Comparison of ENCODE assay signal across 14 cellular contexts in genomic region chr19:14560776-14561108, GRCh38. TPM values are rescaled to one million over a fixed set of nuclear protein-coding genes. Genes with fewer than 3 reads are reported as not detected.
A peak's percentile ranks its signal among the peaks of the same experiment; 100 is the strongest.
DNase-seq lines count a peak whose midpoint lies in the region; ATAC-seq and TF ChIP-seq lines count a peak whose summit lies in the region.
"Had no signal": no experiment of that assay in that cellular context is flagged by ENCODE, and none has a peak within 500 bp of the region (broad histone marks: within the 10 kb centered on the region; RNA-seq: fewer than 3 reads in every experiment).

No MANE protein-coding gene starts in this region.

- H3K9me3 ChIP-seq in CD4-positive, alpha-beta T cell (ENCODE audit: control insufficient read depth, low read length) = no peaks in the 10 kb centered on the region
- no peaks in the 10 kb centered on the region for H3K9me3 ChIP-seq in Panc1 (ENCODE audit: control insufficient read depth, insufficient read depth, low read depth, low read length)
- H3K9me3 ChIP-seq in psoas muscle = no peaks in the 10 kb centered on the region

- no peak overlapping the region for H3K4me3 Mint-ChIP-seq in CD4-positive, alpha-beta T cell
- H3K4me3 Mint-ChIP-seq in stimulated activated memory B cell treated with anti-CD40 and anti-IgM and Interleukin-4, amounts not matched to agents 10 μg/mL and 1 μg/mL and 100 μg/mL, for 72 hours = no peak overlapping the region
- no peak overlapping the region for H3K4me3 Mint-ChIP-seq in activated naive CD8-positive, alpha-beta T cell treated with anti-CD3 and anti-CD28 coated beads, Interleukin-2, amount 50 U/mL, for 24 hours
- H3K4me3 Mint-ChIP-seq: stimulated activated naive CD8-positive, alpha-beta T cell treated with anti-CD3 and anti-CD28 coated beads, Interleukin-15, Interleukin-2, amounts not matched to agents 100 ng/mL and 50 ng/mL, for 24 hours had no signal

- H3K27me3 ChIP-seq in CD4-positive, alpha-beta T cell (ENCODE audit: control insufficient read depth, insufficient read depth, low read length) = no peaks in the 10 kb centered on the region
- no peaks in the 10 kb centered on the region for H3K27me3 ChIP-seq in Panc1 (ENCODE audit: control insufficient read depth, insufficient read depth, low read length)
- no peaks in the 10 kb centered on the region for H3K27me3 ChIP-seq in psoas muscle (ENCODE audit: insufficient read depth in 3 of 3, low read length in 2 of 3)

- no peaks in the 10 kb centered on the region for H3K9me3 Mint-ChIP-seq in CD4-positive, alpha-beta T cell
- no peaks in the 10 kb centered on the region for H3K9me3 Mint-ChIP-seq in stimulated activated memory B cell treated with anti-CD40 and anti-IgM and Interleukin-4, amounts not matched to agents 10 μg/mL and 1 μg/mL and 100 μg/mL, for 72 hours
- H3K9me3 Mint-ChIP-seq in activated naive CD8-positive, alpha-beta T cell treated with anti-CD3 and anti-CD28 coated beads, Interleukin-2, amount 50 U/mL, for 24 hours = no peaks in the 10 kb centered on the region
- H3K9me3 Mint-ChIP-seq: stimulated activated naive CD8-positive, alpha-beta T cell treated with anti-CD3 and anti-CD28 coated beads, Interleukin-15, Interleukin-2, amounts not matched to agents 100 ng/mL and 50 ng/mL, for 24 hours had no signal

- no peaks in the 10 kb centered on the region for H3K27me3 Mint-ChIP-seq in CD4-positive, alpha-beta T cell
- no peaks in the 10 kb centered on the region for H3K27me3 Mint-ChIP-seq in stimulated activated memory B cell treated with anti-CD40 and anti-IgM and Interleukin-4, amounts not matched to agents 10 μg/mL and 1 μg/mL and 100 μg/mL, for 72 hours
- H3K27me3 Mint-ChIP-seq in activated naive CD8-positive, alpha-beta T cell treated with anti-CD3 and anti-CD28 coated beads, Interleukin-2, amount 50 U/mL, for 24 hours = no peaks in the 10 kb centered on the region
- H3K27me3 Mint-ChIP-seq: stimulated activated naive CD8-positive, alpha-beta T cell treated with anti-CD3 and anti-CD28 coated beads, Interleukin-15, Interleukin-2, amounts not matched to agents 100 ng/mL and 50 ng/mL, for 24 hours had no signal

- no peaks in the 10 kb centered on the region for H3K36me3 ChIP-seq in Panc1 (ENCODE audit: control insufficient read depth, insufficient read depth, low read length)
- peaks cover 0 to 13% of the 10 kb centered on the region in 2 donors for H3K36me3 ChIP-seq in psoas muscle (ENCODE audit: insufficient read depth in 1 of 2, low read depth in 1 of 2)

- peak overlapping the region; percentile 33 for H3K27ac Mint-ChIP-seq in CD4-positive, alpha-beta T cell
- H3K27ac Mint-ChIP-seq in stimulated activated memory B cell treated with anti-CD40 and anti-IgM and Interleukin-4, amounts not matched to agents 10 μg/mL and 1 μg/mL and 100 μg/mL, for 72 hours = no peak overlapping the region
- H3K27ac Mint-ChIP-seq in activated naive CD8-positive, alpha-beta T cell treated with anti-CD3 and anti-CD28 coated beads, Interleukin-2, amount 50 U/mL, for 24 hours = no peak overlapping the region
- H3K27ac Mint-ChIP-seq: stimulated activated naive CD8-positive, alpha-beta T cell treated with anti-CD3 and anti-CD28 coated beads, Interleukin-15, Interleukin-2, amounts not matched to agents 100 ng/mL and 50 ng/mL, for 24 hours had no signal

- peaks cover 56% of the 10 kb centered on the region for H3K4me1 ChIP-seq in Panc1 (ENCODE audit: control insufficient read depth, insufficient read depth, low read length)
- peaks cover 42% of the 10 kb centered on the region for H3K4me1 ChIP-seq in psoas muscle

- intact Hi-C loops in CD4-positive, alpha-beta T cell (cut with DNase I, micrococcal nuclease) = no loop called here
- intact Hi-C loops in Panc1 (cut with micrococcal nuclease; ENCODE audit: unreplicated experiment) (no loop called here), psoas muscle (cut with DNase I) (loop anchor here in 1 of 2 donors (5.0 kb wide), 2 partner anchors 43 to 1408 kb away; partner anchors contain the start of genes DNAJB1, IER2 and STX10)

- TF ChIP-seq CTCF in CD4-positive, alpha-beta T cell (IDR thresholded peaks at IDR 0.05) = no peak
- no peak for TF ChIP-seq CTCF in Panc1 (IDR thresholded peaks at IDR 0.05)
- TF ChIP-seq CTCF in psoas muscle (IDR thresholded peaks at IDR 0.05) = no peak

- no peak for ATAC-seq in CD4-positive, alpha-beta T cell (ENCODE audit: poor library complexity)
- ATAC-seq in Panc1 (no peak), psoas muscle (no peak), HG03045 (IDR thresholded peaks at IDR 0.05; ENCODE audit: unreplicated experiment) (no peak)
- no peak for ATAC-seq in stimulated activated memory B cell treated with anti-CD40 and anti-IgM and Interleukin-4, amounts not matched to agents 10 μg/mL and 1 μg/mL and 100 μg/mL, for 72 hours
- ATAC-seq in activated naive CD8-positive, alpha-beta T cell treated with anti-CD3 and anti-CD28 coated beads, Interleukin-2, amount 50 U/mL, for 24 hours = no peak
- ATAC-seq: HCT116 had no signal

- H3K36me3 Mint-ChIP-seq in CD4-positive, alpha-beta T cell (ENCODE audit: low read depth) = peaks cover 33% of the 10 kb centered on the region
- peaks cover 25% of the 10 kb centered on the region for H3K36me3 Mint-ChIP-seq in stimulated activated memory B cell treated with anti-CD40 and anti-IgM and Interleukin-4, amounts not matched to agents 10 μg/mL and 1 μg/mL and 100 μg/mL, for 72 hours
- peaks cover 3% of the 10 kb centered on the region for H3K36me3 Mint-ChIP-seq in activated naive CD8-positive, alpha-beta T cell treated with anti-CD3 and anti-CD28 coated beads, Interleukin-2, amount 50 U/mL, for 24 hours (ENCODE audit: low read depth)

- H3K27ac ChIP-seq in CD4-positive, alpha-beta T cell (ENCODE audit: low read depth, low read length) = peak overlapping the region; percentile 50
- peak overlapping the region; percentile 85 for H3K27ac ChIP-seq in Panc1 (ENCODE audit: low read length)
- peak overlapping the region; percentile 86 for H3K27ac ChIP-seq in epithelial cell of prostate
- peak overlapping the region; percentile 96 for H3K27ac ChIP-seq in psoas muscle
- H3K27ac ChIP-seq: WERI-Rb-1 had no signal

- WGBS in psoas muscle, 3 donors = 36 to 60% (median 41%) methylated on average over 6 of the region's 6 CpGs

- H3K4me1 Mint-ChIP-seq in CD4-positive, alpha-beta T cell (ENCODE audit: low read depth) = peaks cover 34% of the 10 kb centered on the region
- H3K4me1 Mint-ChIP-seq in stimulated activated memory B cell treated with anti-CD40 and anti-IgM and Interleukin-4, amounts not matched to agents 10 μg/mL and 1 μg/mL and 100 μg/mL, for 72 hours = peaks cover 45% of the 10 kb centered on the region
- peaks cover 34% of the 10 kb centered on the region for H3K4me1 Mint-ChIP-seq in activated naive CD8-positive, alpha-beta T cell treated with anti-CD3 and anti-CD28 coated beads, Interleukin-2, amount 50 U/mL, for 24 hours

- CTCF ChIA-PET in CD4-positive, alpha-beta T cell (lab: Charles Lee) = no interaction called here
- CTCF ChIA-PET in Panc1 (lab: Charles Lee) = interaction anchor here (0.6 kb wide), 1 partner anchor 462 kb away, joined by 3 read pairs; no protein-coding TSS in a partner anchor

- H3K4me3 ChIP-seq in Panc1 (ENCODE audit: low read depth in 2 of 2, low read length in 2 of 2) (no peak overlapping the region), psoas muscle (peak overlapping the region; percentile 74)

- POLR2A ChIA-PET in CD4-positive, alpha-beta T cell (lab: Charles Lee) = no interaction called here
- POLR2A ChIA-PET in Panc1 (lab: Charles Lee) = no interaction called here

- BruUV-seq in Panc1 (replicated peaks; lab: Mats Ljungman, UMichigan) = no TSS peak

- no peak for DNase-seq in CD4-positive, alpha-beta T cell
- no peak for DNase-seq in Panc1 (ENCODE audit: low read depth, low spot score)
- no peak for DNase-seq in epithelial cell of prostate (ENCODE audit: low read depth, low spot score)
- no peak for DNase-seq in psoas muscle
- DNase-seq in HPDE6-E6E7 (ENCODE audit: extremely low spot score) = no peak
- DNase-seq in activated naive CD8-positive, alpha-beta T cell treated with anti-CD3 and anti-CD28 coated beads, Interleukin-2, amount 50 U/mL, for 24 hours = no peak
- DNase-seq: NCI-H1417 treated with DMSO at 0.1 percent for 48 hours, NCI-H69, nucleus accumbens, WERI-Rb-1 had no signal

- in situ Hi-C loops in Panc1 (cut with HindIII; ENCODE audit: low pct_unique_long_range_greater_than_20kb, low sequenced_read_pairs) = no loop called here

RNA-seq across cellular contexts. Expression of gene NDUFB7, which starts 11.1 kb away (rescaled TPM):
- 10 to 100 TPM; 31.7 to 39.1 TPM for total RNA-seq in CD4-positive, alpha-beta T cell
- 180 TPM for total RNA-seq in Panc1 (2021; ENCODE audit: unreplicated experiment)
- 341 TPM for polyA plus RNA-seq in Panc1 (2012; ENCODE audit: insufficient read length)
- total RNA-seq in psoas muscle = 100 to 1,000 TPM; 216 to 306 (median 287) TPM
- polyA plus RNA-seq in psoas muscle = 100 to 1,000 TPM; 488 to 805 (median 716) TPM

RNA-seq across cellular contexts. Expression of gene CLEC17A, which starts 22.1 kb away (rescaled TPM):
- total RNA-seq in CD4-positive, alpha-beta T cell = not detected
- total RNA-seq in Panc1 (2021; ENCODE audit: unreplicated experiment) (not detected), psoas muscle (not detected)
- not detected for polyA plus RNA-seq in Panc1 (2012; ENCODE audit: insufficient read length)
- polyA plus RNA-seq in psoas muscle = under 1 TPM in 2 of 3 donors, not detected in 1; 0.03 to 0.04 TPM

RNA-seq across cellular contexts. Expression of gene TECR, which starts 31.3 kb away (rescaled TPM):
- 100 to 1,000 TPM; 217 to 232 TPM for total RNA-seq in CD4-positive, alpha-beta T cell
- 233 TPM for total RNA-seq in Panc1 (2021; ENCODE audit: unreplicated experiment)
- 250 TPM for polyA plus RNA-seq in Panc1 (2012; ENCODE audit: insufficient read length)
- total RNA-seq in psoas muscle = 100 to 1,000 TPM; 111 to 209 (median 158) TPM
- polyA plus RNA-seq in psoas muscle = 100 to 1,000 TPM in 2 of 3 donors, 10 to 100 TPM in 1; 77.8 to 145 (median 136) TPM

RNA-seq across cellular contexts. Expression of gene DNAJB1, which starts 42.5 kb away (rescaled TPM):
- 100 to 1,000 TPM; 666 to 672 TPM for total RNA-seq in CD4-positive, alpha-beta T cell
- 149 TPM for total RNA-seq in Panc1 (2021; ENCODE audit: unreplicated experiment)
- polyA plus RNA-seq in Panc1 (2012; ENCODE audit: insufficient read length) = 101 TPM
- total RNA-seq in psoas muscle = 100 to 1,000 TPM in 1 of 4 donors, 10 to 100 TPM in 3; 32.6 to 105 (median 42.6) TPM
- 10 to 100 TPM; 20.8 to 32.0 (median 24.4) TPM for polyA plus RNA-seq in psoas muscle
